ENCODE assay signal across 1 cellular context in the genomic region with DNA sequence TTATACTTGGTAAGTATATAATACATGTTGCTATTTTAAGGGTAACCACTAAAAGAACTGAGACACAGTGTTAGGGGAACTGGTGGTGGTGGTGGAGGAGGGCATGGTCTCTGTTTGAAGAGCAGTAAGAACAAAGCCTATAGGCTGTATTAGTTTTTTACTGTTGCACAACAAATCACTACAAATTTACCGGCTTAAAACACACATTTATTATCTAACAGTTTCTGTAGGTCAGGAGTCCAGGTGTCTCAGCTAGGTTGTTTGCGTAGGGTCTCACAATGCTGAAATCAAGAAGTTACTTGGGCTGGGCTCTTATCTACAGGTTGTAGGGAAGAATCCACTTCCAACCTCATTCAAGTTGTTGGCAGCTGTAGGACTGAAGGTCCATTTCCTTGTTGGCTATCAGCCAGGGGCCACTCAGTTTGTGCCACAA.
TF ChIP-seq lines count a peak whose summit lies in the region.

No MANE protein-coding gene starts in this region.

TF ChIP-seq in SK-N-SH, 30 proteins besides CTCF, POLR2A, EP300 and RAD21 (continued from another document):
- TF ChIP-seq SMC3 (IDR thresholded peaks at IDR 0.05; ENCODE audit: low read depth, low read length) (no peak), GABPA (IDR thresholded peaks at IDR 0.05; ENCODE audit: low read depth) (no peak)
TF ChIP-seq in SK-N-SH: peak in this region for 0.
